In the genomic region with DNA sequence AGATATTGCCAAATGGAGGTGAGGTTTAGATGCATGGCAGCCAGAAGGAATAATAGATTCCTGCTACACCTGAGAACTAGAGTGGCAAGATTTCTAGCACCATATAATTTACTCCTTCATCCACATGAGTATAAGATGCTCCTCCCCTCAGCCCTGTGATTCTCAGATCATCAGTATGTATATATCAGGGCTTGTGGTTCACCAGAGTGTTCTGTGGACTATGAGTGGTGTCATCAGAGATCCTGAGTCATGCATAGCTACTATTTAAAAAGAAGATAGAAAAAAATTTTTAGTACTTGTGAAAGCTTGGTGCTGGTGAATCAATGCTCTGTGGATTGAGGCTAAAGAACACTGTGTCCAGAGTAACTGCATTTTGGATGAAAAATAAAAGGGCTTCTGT, we compare ENCODE assay signal across 13 cellular contexts.
DNase-seq lines count a peak whose midpoint lies in the region; ATAC-seq lines count a peak whose summit lies in the region.
"Had no signal": no experiment of that assay in that cellular context is flagged by ENCODE, and none has a peak within 500 bp of the region (broad histone marks: within the 10 kb centered on the region; RNA-seq: fewer than 3 reads in every experiment).

No MANE protein-coding gene starts in this region.

- no peak for ATAC-seq in stimulated activated naive CD8-positive, alpha-beta T cell treated with anti-CD3 and anti-CD28 coated beads, Interleukin-15, Interleukin-2, amounts not matched to agents 100 U/mL and 50 U/mL, for 24 hours
- ATAC-seq: activated naive CD4-positive, alpha-beta T cell treated with anti-CD3 and anti-CD28 coated beads, Interleukin-2, amount 50 U/mL, for 72 hours had no signal

- DNase-seq in A172 (ENCODE audit: low spot score) (peak; percentile 61), HS-5 (ENCODE audit: low read depth) (peak; percentile 60), amniotic stem cell (lab: John Stamatoyannopoulos, UW) (peak; percentile 5), glomerular visceral epithelial cell (ENCODE audit: extremely low spot score) (peak; percentile 71), NCI-H2196 treated with DMSO at 0.1 percent for 48 hours (lab: John Stamatoyannopoulos, UW; ENCODE audit: unreplicated experiment) (no peak), cerebellar nuclear complex (lab: John Stamatoyannopoulos, UW) (no peak), GF-D8 (lab: John Stamatoyannopoulos, UW) (no peak)
- DNase-seq in stimulated activated naive CD8-positive, alpha-beta T cell treated with anti-CD3 and anti-CD28 coated beads, Interleukin-15, Interleukin-2, amounts not matched to agents 100 U/mL and 50 U/mL, for 24 hours: no peak
- DNase-seq: activated CD8-positive, alpha-beta memory T cell treated with anti-CD3 and anti-CD28 coated beads for 24 hours; effector memory CD4-positive, alpha-beta T cell; NCI-H146; T-helper 1 cell had no signal

Comparison
In these comparisons a context has a peak if more than half of its experiments do, and no peak if none do; other contexts are left out.
1. DNase-seq: peak in A172 (single experiment), HS-5 (single experiment), amniotic stem cell (single experiment) and glomerular visceral epithelial cell (single experiment); none in NCI-H2196 treated with DMSO at 0.1 percent for 48 hours (single experiment), cerebellar nuclear complex (0 of 2), stimulated activated naive CD8-positive, alpha-beta T cell treated with anti-CD3 and anti-CD28 coated beads, Interleukin-15, Interleukin-2, amounts not matched to agents 100 U/mL and 50 U/mL, for 24 hours (single experiment) and GF-D8 (single experiment).